ENCODE assay signal across 13 cellular contexts in genomic region chr10:124738441-124738840, GRCh38. TPM values are rescaled to one million over a fixed set of nuclear protein-coding genes. Genes with fewer than 3 reads are reported as not detected.
DNase-seq lines count a peak whose midpoint lies in the region; ATAC-seq and TF ChIP-seq lines count a peak whose summit lies in the region.
"Had no signal": no experiment of that assay in that cellular context is flagged by ENCODE, and none has a peak within 500 bp of the region (broad histone marks: within the 10 kb centered on the region; RNA-seq: fewer than 3 reads in every experiment).

No MANE protein-coding gene starts in this region.

- BruUV-seq in Panc1 (replicated peaks; lab: Mats Ljungman, UMichigan) = no TSS peak

- H3K27ac ChIP-seq in CD8-positive, alpha-beta T cell (ENCODE audit: low read depth, low read length) = no peak overlapping the region
- peak overlapping the region; percentile 86; the same call in 1 of the 2 replicates for H3K27ac ChIP-seq in Panc1 (ENCODE audit: low read length)
- H3K27ac ChIP-seq in sigmoid colon = peak overlapping the region; percentile 86 to 94 (median 89)

- CTCF ChIA-PET in CD8-positive, alpha-beta T cell (lab: Charles Lee) = interaction anchor here (0.8 to 5.2 kb wide), 7 partner anchors 17 to 210 kb away, joined by 3 to 161 read pairs (median 11); no protein-coding TSS in a partner anchor
- CTCF ChIA-PET in Panc1 (lab: Charles Lee) = no interaction called here

- H3K4me1 ChIP-seq in CD8-positive, alpha-beta T cell (ENCODE audit: insufficient read depth, low read length) = peaks cover 94% of the 10 kb centered on the region
- H3K4me1 ChIP-seq in Panc1 (ENCODE audit: control insufficient read depth, insufficient read depth, low read length) (peaks cover 77% of the 10 kb centered on the region), sigmoid colon (peaks cover 0 to 97% (median 93%) of the 10 kb centered on the region in 4 donors)

- POLR2A ChIA-PET in CD8-positive, alpha-beta T cell (lab: Charles Lee) = interaction anchor here (7.2 kb wide), 1 partner anchor 21 kb away, joined by 67 read pairs; no protein-coding TSS in a partner anchor
- POLR2A ChIA-PET in Panc1 (lab: Charles Lee) = no interaction called here

- in situ Hi-C loops in Panc1 (cut with HindIII; ENCODE audit: low pct_unique_long_range_greater_than_20kb, low sequenced_read_pairs) = no loop called here

- peak overlapping the region; percentile 88 for H3K27ac Mint-ChIP-seq in CD8-positive, alpha-beta T cell
- H3K27ac Mint-ChIP-seq in endothelial cell (ENCODE audit: unreplicated experiment) = no peak overlapping the region
- H3K27ac Mint-ChIP-seq: activated naive CD8-positive, alpha-beta T cell treated with anti-CD3 and anti-CD28 coated beads, Interleukin-2, amount 10 ng/mL, durations not matched to agents 7 days and 5 days had no signal

- no peaks in the 10 kb centered on the region for H3K9me3 Mint-ChIP-seq in CD8-positive, alpha-beta T cell
- H3K9me3 Mint-ChIP-seq in endothelial cell (ENCODE audit: unreplicated experiment) = no peaks in the 10 kb centered on the region
- H3K9me3 Mint-ChIP-seq: activated naive CD8-positive, alpha-beta T cell treated with anti-CD3 and anti-CD28 coated beads, Interleukin-2, amount 10 ng/mL, durations not matched to agents 7 days and 5 days had no signal

- WGBS in sigmoid colon, 2 donors = 55 to 68% methylated on average over 6 of the region's 6 CpGs

- TF ChIP-seq POLR2A in sigmoid colon (IDR thresholded peaks at IDR 0.05) = no peak

- H3K4me3 Mint-ChIP-seq in CD8-positive, alpha-beta T cell = peak overlapping the region; percentile 42
- H3K4me3 Mint-ChIP-seq in endothelial cell (ENCODE audit: unreplicated experiment) = peak overlapping the region; percentile 48
- H3K4me3 Mint-ChIP-seq: activated naive CD8-positive, alpha-beta T cell treated with anti-CD3 and anti-CD28 coated beads, Interleukin-2, amount 10 ng/mL, durations not matched to agents 7 days and 5 days had no signal

- peak in 2 of 4 donors; percentile 40 to 74 for TF ChIP-seq EP300 in sigmoid colon (IDR thresholded peaks at IDR 0.05)

- no peak for TF ChIP-seq CTCF in CD8-positive, alpha-beta T cell (IDR thresholded peaks at IDR 0.05)
- TF ChIP-seq CTCF in Panc1 (IDR thresholded peaks at IDR 0.05) = no peak
- no peak for TF ChIP-seq CTCF in endothelial cell (IDR thresholded peaks at IDR 0.05; ENCODE audit: unreplicated experiment)
- TF ChIP-seq CTCF in sigmoid colon (IDR thresholded peaks at IDR 0.05) = no peak

- no peak overlapping the region for H3K4me3 ChIP-seq in CD8-positive, alpha-beta T cell (ENCODE audit: low read depth, low read length)
- H3K4me3 ChIP-seq in Panc1 (ENCODE audit: low read depth in 2 of 2, low read length in 2 of 2) = no peak overlapping the region
- H3K4me3 ChIP-seq in sigmoid colon = no peak overlapping the region
- H3K4me3 ChIP-seq: HAP-1 had no signal

- no peak for ATAC-seq in CD8-positive, alpha-beta T cell
- ATAC-seq in Panc1 = no peak
- no peak for ATAC-seq in esophagus mucosa
- no peak for ATAC-seq in HG03469 (IDR thresholded peaks at IDR 0.05; ENCODE audit: unreplicated experiment)

- H3K27me3 ChIP-seq in CD8-positive, alpha-beta T cell (ENCODE audit: insufficient read depth, low read length) = no peaks in the 10 kb centered on the region
- no peaks in the 10 kb centered on the region for H3K27me3 ChIP-seq in Panc1 (ENCODE audit: control insufficient read depth, insufficient read depth, low read length)
- no peaks in the 10 kb centered on the region for H3K27me3 ChIP-seq in sigmoid colon

- no peaks in the 10 kb centered on the region for H3K27me3 Mint-ChIP-seq in CD8-positive, alpha-beta T cell (ENCODE audit: low read depth)
- H3K27me3 Mint-ChIP-seq in endothelial cell (ENCODE audit: unreplicated experiment) = peaks cover 9% of the 10 kb centered on the region

- no peaks in the 10 kb centered on the region for H3K36me3 ChIP-seq in CD8-positive, alpha-beta T cell (ENCODE audit: insufficient read depth, low read length)
- H3K36me3 ChIP-seq in Panc1 (ENCODE audit: control insufficient read depth, insufficient read depth, low read length) (no peaks in the 10 kb centered on the region), sigmoid colon (no peaks in the 10 kb centered on the region)

- intact Hi-C loops in CD8-positive, alpha-beta T cell (cut with DNase I, micrococcal nuclease) = loop anchor here in 1 of 2 experiments (1.0 kb wide), 1 partner anchor 9 kb away; no protein-coding TSS in a partner anchor
- intact Hi-C loops in Panc1 (cut with micrococcal nuclease; ENCODE audit: unreplicated experiment) = no loop called here
- intact Hi-C loops in sigmoid colon (cut with DNase I) = loop anchor here (5.0 kb wide), 1 partner anchor 46 kb away; no protein-coding TSS in a partner anchor

- no peak for DNase-seq in CD8-positive, alpha-beta T cell
- no peak for DNase-seq in Panc1 (ENCODE audit: low read depth, low spot score)
- DNase-seq in endothelial cell (ENCODE audit: low spot score) = no peak
- peak; percentile 83 for DNase-seq in sigmoid colon
- DNase-seq in amygdala (lab: John Stamatoyannopoulos, UW) = no peak
- DNase-seq in nucleus accumbens (lab: John Stamatoyannopoulos, UW) = no peak
- DNase-seq: activated CD4-positive, alpha-beta T cell treated with anti-CD3 and anti-CD28 coated beads, Interleukin-2, amount 50 U/mL, for 4 hours; activated naive CD8-positive, alpha-beta T cell treated with anti-CD3 and anti-CD28 coated beads, Interleukin-2, amount 10 ng/mL, durations not matched to agents 7 days and 5 days; COR-L47; NCI-H187 treated with DMSO at 0.1 percent for 48 hours had no signal

- H3K36me3 Mint-ChIP-seq in CD8-positive, alpha-beta T cell = peaks cover 21% of the 10 kb centered on the region
- H3K36me3 Mint-ChIP-seq in endothelial cell (ENCODE audit: low read depth, unreplicated experiment) = peaks cover 8% of the 10 kb centered on the region

- peaks cover 91% of the 10 kb centered on the region for H3K4me1 Mint-ChIP-seq in CD8-positive, alpha-beta T cell (ENCODE audit: low read depth)
- H3K4me1 Mint-ChIP-seq in endothelial cell (ENCODE audit: unreplicated experiment) = peaks cover 47% of the 10 kb centered on the region

- H3K9me3 ChIP-seq in CD8-positive, alpha-beta T cell (ENCODE audit: low read length) = no peaks in the 10 kb centered on the region
- H3K9me3 ChIP-seq in Panc1 (ENCODE audit: control insufficient read depth, insufficient read depth, low read depth, low read length) (no peaks in the 10 kb centered on the region), sigmoid colon (no peaks in the 10 kb centered on the region)
- H3K9me3 ChIP-seq: HAP-1 had no signal

RNA-seq across cellular contexts. Expression of gene FAM53B, which starts 5.7 kb away (rescaled TPM):
- 10 to 100 TPM; 51.9 to 57.1 TPM for total RNA-seq in CD8-positive, alpha-beta T cell
- total RNA-seq in Panc1 (2021; ENCODE audit: unreplicated experiment) (42.5 TPM), endothelial cell (ENCODE audit: unreplicated experiment) (21.0 TPM), sigmoid colon (10 to 100 TPM; 32.3 to 36.6 (median 34.4) TPM), esophagus mucosa (24.9 TPM)
- 31.8 TPM for polyA plus RNA-seq in Panc1 (2012; ENCODE audit: insufficient read length)
- polyA plus RNA-seq in sigmoid colon = 10 to 100 TPM in 2 of 3 donors, 1 to 10 TPM in 1; 9.6 to 36.4 (median 12.0) TPM

RNA-seq across cellular contexts. Expression of gene EEF1AKMT2, which starts 53.2 kb away (rescaled TPM):
- 10 to 100 TPM; 13.8 to 13.9 TPM for total RNA-seq in CD8-positive, alpha-beta T cell
- total RNA-seq in Panc1 (2021; ENCODE audit: unreplicated experiment) = 39.2 TPM
- polyA plus RNA-seq in Panc1 (2012; ENCODE audit: insufficient read length) = 24.1 TPM
- total RNA-seq in endothelial cell (ENCODE audit: unreplicated experiment) = 12.5 TPM
- total RNA-seq in sigmoid colon = 10 to 100 TPM in 3 of 4 donors, 1 to 10 TPM in 1; 10.0 to 19.7 (median 15.5) TPM
- 10 to 100 TPM; 11.0 to 15.7 (median 15.6) TPM for polyA plus RNA-seq in sigmoid colon
- total RNA-seq in esophagus mucosa = 10.0 TPM
